ENCODE assay signal across 9 cellular contexts in genomic region chr10:99558708-99559107, GRCh38. TPM values are rescaled to one million over a fixed set of nuclear protein-coding genes. Genes with fewer than 3 reads are reported as not detected.
"Had no signal": no experiment of that assay in that cellular context is flagged by ENCODE, and none has a peak within 500 bp of the region (broad histone marks: within the 10 kb centered on the region; RNA-seq: fewer than 3 reads in every experiment).

No MANE protein-coding gene starts in this region.

- H3K4me3 ChIP-seq: GM12878 had no signal

- DNase-seq: GDM1, GF-D8 had no signal

- FAIRE-seq: G401.6, GM12878, GM12891, GM12892, GM18507, GM19239 had no signal

- ATAC-seq: GM12878 had no signal

RNA-seq across cellular contexts. Expression of gene NKX2-3, which starts 26.0 kb away (rescaled TPM):
- total RNA-seq: G401, GM12878 had no signal
- polyA plus RNA-seq: GM12878 had no signal
